Comparison of ENCODE assay signal across 28 cellular contexts in genomic region chr5:98963019-98963418, GRCh38.
"Had no signal": no experiment of that assay in that cellular context is flagged by ENCODE, and none has a peak within 500 bp of the region (broad histone marks: within the 10 kb centered on the region; RNA-seq: fewer than 3 reads in every experiment).

No MANE protein-coding gene starts in this region.

- H3K27ac ChIP-seq: adrenal gland, ascending aorta, brain microvascular endothelial cell, esophagus muscularis mucosa, pancreas, psoas muscle, thoracic aorta, vagina, VCaP had no signal

- H3K4me1 Mint-ChIP-seq: activated T-helper 17 cell treated with anti-CD3 and anti-CD28 coated beads, Interleukin-2, amount 50 U/mL, for 72 hours; mesothelial cell of epicardium; naive thymus-derived CD8-positive, alpha-beta T cell had no signal

- ATAC-seq: activated T-helper 17 cell treated with anti-CD3 and anti-CD28 coated beads, Interleukin-2, amount 50 U/mL, for 72 hours; left lobe of liver; naive thymus-derived CD8-positive, alpha-beta T cell; psoas muscle; right cardiac atrium had no signal

- H3K4me3 ChIP-seq: adrenal gland, ascending aorta, esophagus muscularis mucosa, lung, pancreas, psoas muscle, thoracic aorta, vagina had no signal

- H3K9me3 ChIP-seq: pancreas, thoracic aorta, vagina had no signal

- H3K27me3 ChIP-seq: adrenal gland, ascending aorta, brain microvascular endothelial cell, esophagus muscularis mucosa, pancreas, vagina had no signal

- DNase-seq: activated CD4-positive, alpha-beta T cell treated with anti-CD3 and anti-CD28 coated beads for 1 hour; activated CD4-positive, alpha-beta T cell treated with anti-CD3 and anti-CD28 coated beads, Interleukin-2, amount 50 U/mL, for 1 hour; activated CD8-positive, alpha-beta memory T cell treated with anti-CD3 and anti-CD28 coated beads, Interleukin-2, amount 50 U/mL, for 4 hours; activated naive CD4-positive, alpha-beta T cell; activated T-cell treated with anti-CD3 and anti-CD28 coated beads, Interleukin-2, amount 50 U/mL, for 24 hours; adrenal gland; central memory CD4-positive, alpha-beta T cell; effector memory CD8-positive, alpha-beta T cell; hippocampal formation; immature natural killer cell; naive thymus-derived CD8-positive, alpha-beta T cell; pancreas; psoas muscle; right cardiac atrium; stimulated activated CD4-positive, alpha-beta T cell treated with anti-CD3 and anti-CD28 coated beads, Interleukin-4, amount 100 ng/mL, for 24 hours; stimulated activated naive CD4-positive, alpha-beta T cell treated with Interleukin-2 at 50 U/mL for 16 hours had no signal

- H3K4me3 Mint-ChIP-seq: activated naive CD8-positive, alpha-beta T cell; activated T-cell treated with anti-CD3 and anti-CD28 coated beads, Interleukin-2, amount 50 U/mL, for 24 hours; activated T-helper 17 cell treated with anti-CD3 and anti-CD28 coated beads, Interleukin-2, amount 50 U/mL, for 72 hours; effector memory CD8-positive, alpha-beta T cell; immature natural killer cell; mesothelial cell of epicardium; naive thymus-derived CD8-positive, alpha-beta T cell; type B pancreatic cell had no signal

- H3K9me3 Mint-ChIP-seq: activated T-helper 17 cell treated with anti-CD3 and anti-CD28 coated beads, Interleukin-2, amount 50 U/mL, for 72 hours; effector memory CD8-positive, alpha-beta T cell had no signal

- H3K36me3 ChIP-seq: adrenal gland, ascending aorta, brain microvascular endothelial cell, esophagus muscularis mucosa, pancreas, thoracic aorta, vagina had no signal

- H3K4me1 ChIP-seq: adrenal gland, ascending aorta, esophagus muscularis mucosa, pancreas, psoas muscle, vagina had no signal

- H3K27me3 Mint-ChIP-seq: activated naive CD8-positive, alpha-beta T cell; activated T-cell treated with anti-CD3 and anti-CD28 coated beads, Interleukin-2, amount 50 U/mL, for 24 hours; activated T-helper 17 cell treated with anti-CD3 and anti-CD28 coated beads, Interleukin-2, amount 50 U/mL, for 72 hours; effector memory CD8-positive, alpha-beta T cell; type B pancreatic cell had no signal

- H3K27ac Mint-ChIP-seq: activated naive CD8-positive, alpha-beta T cell; activated T-cell treated with anti-CD3 and anti-CD28 coated beads, Interleukin-2, amount 50 U/mL, for 24 hours; activated T-helper 17 cell treated with anti-CD3 and anti-CD28 coated beads, Interleukin-2, amount 50 U/mL, for 72 hours; effector memory CD8-positive, alpha-beta T cell; mesothelial cell of epicardium; naive thymus-derived CD8-positive, alpha-beta T cell; type B pancreatic cell had no signal
